1 cellular context compared by ENCODE assay signal in the genomic region with DNA sequence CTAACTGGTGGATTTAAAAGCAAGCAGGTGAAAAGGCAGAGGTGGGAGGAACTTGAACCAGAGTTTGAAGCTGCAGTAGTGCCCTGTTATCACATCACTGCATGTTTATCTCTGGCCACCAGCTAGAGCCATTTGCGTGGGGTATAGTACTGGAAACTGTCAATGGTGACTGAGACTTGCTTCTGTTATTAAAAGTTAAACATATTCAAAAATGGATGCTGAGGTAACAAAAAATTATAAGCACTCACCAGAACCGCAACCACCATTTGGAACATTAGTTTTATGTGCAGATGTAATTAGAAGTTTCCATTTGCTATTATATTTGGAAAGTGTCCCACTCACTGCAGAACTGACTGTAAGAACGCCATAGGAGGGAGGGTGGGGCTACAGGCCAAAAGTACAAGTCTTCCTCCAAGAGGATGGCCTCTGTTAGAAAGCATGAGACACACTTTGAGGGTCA.
TF ChIP-seq lines count a peak whose summit lies in the region.

No MANE protein-coding gene starts in this region.

TF ChIP-seq in K562, 482 proteins besides CTCF, POLR2A, EP300 and RAD21 (continued from another document and continues in another):
- TF ChIP-seq, protein P1, sequence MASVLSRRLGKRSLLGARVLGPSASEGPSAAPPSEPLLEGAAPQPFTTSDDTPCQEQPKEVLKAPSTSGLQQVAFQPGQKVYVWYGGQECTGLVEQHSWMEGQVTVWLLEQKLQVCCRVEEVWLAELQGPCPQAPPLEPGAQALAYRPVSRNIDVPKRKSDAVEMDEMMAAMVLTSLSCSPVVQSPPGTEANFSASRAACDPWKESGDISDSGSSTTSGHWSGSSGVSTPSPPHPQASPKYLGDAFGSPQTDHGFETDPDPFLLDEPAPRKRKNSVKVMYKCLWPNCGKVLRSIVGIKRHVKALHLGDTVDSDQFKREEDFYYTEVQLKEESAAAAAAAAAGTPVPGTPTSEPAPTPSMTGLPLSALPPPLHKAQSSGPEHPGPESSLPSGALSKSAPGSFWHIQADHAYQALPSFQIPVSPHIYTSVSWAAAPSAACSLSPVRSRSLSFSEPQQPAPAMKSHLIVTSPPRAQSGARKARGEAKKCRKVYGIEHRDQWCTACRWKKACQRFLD (CRISPR knock-in tag; IDR thresholded peaks at IDR 0.05) = peak; percentile 76; the same call in 1 of the 2 replicates
- TF ChIP-seq ZNF561 (CRISPR knock-in tag; conservative IDR thresholded peaks at IDR 0.05) (no peak), ZFP1 (CRISPR knock-in tag; IDR thresholded peaks at IDR 0.05) (no peak), HNRNPK (IDR thresholded peaks at IDR 0.05; ENCODE audit: low read depth, low read length, poor library complexity, severe bottlenecking) (no peak), HMG20A (CRISPR knock-in tag; conservative IDR thresholded peaks at IDR 0.05) (no peak), ZNF174 (CRISPR knock-in tag; IDR thresholded peaks at IDR 0.05) (no peak), IFI16 (CRISPR knock-in tag; IDR thresholded peaks at IDR 0.05) (no peak), THRAP3 (IDR thresholded peaks at IDR 0.05; ENCODE audit: borderline replicate concordance) (no peak), TAL1 (IDR thresholded peaks at IDR 0.05) (peak; percentile 95), ARID1B (IDR thresholded peaks at IDR 0.05) (peak; percentile 98), TCF7 (IDR thresholded peaks at IDR 0.05; ENCODE audit: borderline replicate concordance) (peak; percentile 44; the same call in 1 of the 2 replicates), ETV6 (IDR thresholded peaks at IDR 0.05; ENCODE audit: borderline replicate concordance in 1 of 2, low read depth in 2 of 2, low read length in 1 of 2) (no peak; a peak in 1 of 4 replicates), ETV6 (CRISPR knock-in tag; IDR thresholded peaks at IDR 0.05; ENCODE audit: borderline replicate concordance) (no peak), RB1 (IDR thresholded peaks at IDR 0.05; ENCODE audit: low read depth) (no peak), ZNF175 (CRISPR knock-in tag; IDR thresholded peaks at IDR 0.05; ENCODE audit: low read depth) (no peak), BRD9 (IDR thresholded peaks at IDR 0.05; ENCODE audit: low read depth, partially characterized antibody) (no peak), ZNF780A (CRISPR knock-in tag; IDR thresholded peaks at IDR 0.05) (no peak)
- TF ChIP-seq, protein P2, sequence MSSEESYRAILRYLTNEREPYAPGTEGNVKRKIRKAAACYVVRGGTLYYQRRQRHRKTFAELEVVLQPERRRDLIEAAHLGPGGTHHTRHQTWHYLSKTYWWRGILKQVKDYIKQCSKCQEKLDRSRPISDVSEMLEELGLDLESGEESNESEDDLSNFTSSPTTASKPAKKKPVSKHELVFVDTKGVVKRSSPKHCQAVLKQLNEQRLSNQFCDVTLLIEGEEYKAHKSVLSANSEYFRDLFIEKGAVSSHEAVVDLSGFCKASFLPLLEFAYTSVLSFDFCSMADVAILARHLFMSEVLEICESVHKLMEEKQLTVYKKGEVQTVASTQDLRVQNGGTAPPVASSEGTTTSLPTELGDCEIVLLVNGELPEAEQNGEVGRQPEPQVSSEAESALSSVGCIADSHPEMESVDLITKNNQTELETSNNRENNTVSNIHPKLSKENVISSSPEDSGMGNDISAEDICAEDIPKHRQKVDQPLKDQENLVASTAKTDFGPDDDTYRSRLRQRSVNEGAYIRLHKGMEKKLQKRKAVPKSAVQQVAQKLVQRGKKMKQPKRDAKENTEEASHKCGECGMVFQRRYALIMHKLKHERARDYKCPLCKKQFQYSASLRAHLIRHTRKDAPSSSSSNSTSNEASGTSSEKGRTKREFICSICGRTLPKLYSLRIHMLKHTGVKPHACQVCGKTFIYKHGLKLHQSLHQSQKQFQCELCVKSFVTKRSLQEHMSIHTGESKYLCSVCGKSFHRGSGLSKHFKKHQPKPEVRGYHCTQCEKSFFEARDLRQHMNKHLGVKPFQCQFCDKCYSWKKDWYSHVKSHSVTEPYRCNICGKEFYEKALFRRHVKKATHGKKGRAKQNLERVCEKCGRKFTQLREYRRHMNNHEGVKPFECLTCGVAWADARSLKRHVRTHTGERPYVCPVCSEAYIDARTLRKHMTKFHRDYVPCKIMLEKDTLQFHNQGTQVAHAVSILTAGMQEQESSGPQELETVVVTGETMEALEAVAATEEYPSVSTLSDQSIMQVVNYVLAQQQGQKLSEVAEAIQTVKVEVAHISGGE (CRISPR knock-in tag; IDR thresholded peaks at IDR 0.05) = peak in 1 of 3 experiments; percentile 24; a peak in 1 of 6 replicates
- TF ChIP-seq, protein P3, sequence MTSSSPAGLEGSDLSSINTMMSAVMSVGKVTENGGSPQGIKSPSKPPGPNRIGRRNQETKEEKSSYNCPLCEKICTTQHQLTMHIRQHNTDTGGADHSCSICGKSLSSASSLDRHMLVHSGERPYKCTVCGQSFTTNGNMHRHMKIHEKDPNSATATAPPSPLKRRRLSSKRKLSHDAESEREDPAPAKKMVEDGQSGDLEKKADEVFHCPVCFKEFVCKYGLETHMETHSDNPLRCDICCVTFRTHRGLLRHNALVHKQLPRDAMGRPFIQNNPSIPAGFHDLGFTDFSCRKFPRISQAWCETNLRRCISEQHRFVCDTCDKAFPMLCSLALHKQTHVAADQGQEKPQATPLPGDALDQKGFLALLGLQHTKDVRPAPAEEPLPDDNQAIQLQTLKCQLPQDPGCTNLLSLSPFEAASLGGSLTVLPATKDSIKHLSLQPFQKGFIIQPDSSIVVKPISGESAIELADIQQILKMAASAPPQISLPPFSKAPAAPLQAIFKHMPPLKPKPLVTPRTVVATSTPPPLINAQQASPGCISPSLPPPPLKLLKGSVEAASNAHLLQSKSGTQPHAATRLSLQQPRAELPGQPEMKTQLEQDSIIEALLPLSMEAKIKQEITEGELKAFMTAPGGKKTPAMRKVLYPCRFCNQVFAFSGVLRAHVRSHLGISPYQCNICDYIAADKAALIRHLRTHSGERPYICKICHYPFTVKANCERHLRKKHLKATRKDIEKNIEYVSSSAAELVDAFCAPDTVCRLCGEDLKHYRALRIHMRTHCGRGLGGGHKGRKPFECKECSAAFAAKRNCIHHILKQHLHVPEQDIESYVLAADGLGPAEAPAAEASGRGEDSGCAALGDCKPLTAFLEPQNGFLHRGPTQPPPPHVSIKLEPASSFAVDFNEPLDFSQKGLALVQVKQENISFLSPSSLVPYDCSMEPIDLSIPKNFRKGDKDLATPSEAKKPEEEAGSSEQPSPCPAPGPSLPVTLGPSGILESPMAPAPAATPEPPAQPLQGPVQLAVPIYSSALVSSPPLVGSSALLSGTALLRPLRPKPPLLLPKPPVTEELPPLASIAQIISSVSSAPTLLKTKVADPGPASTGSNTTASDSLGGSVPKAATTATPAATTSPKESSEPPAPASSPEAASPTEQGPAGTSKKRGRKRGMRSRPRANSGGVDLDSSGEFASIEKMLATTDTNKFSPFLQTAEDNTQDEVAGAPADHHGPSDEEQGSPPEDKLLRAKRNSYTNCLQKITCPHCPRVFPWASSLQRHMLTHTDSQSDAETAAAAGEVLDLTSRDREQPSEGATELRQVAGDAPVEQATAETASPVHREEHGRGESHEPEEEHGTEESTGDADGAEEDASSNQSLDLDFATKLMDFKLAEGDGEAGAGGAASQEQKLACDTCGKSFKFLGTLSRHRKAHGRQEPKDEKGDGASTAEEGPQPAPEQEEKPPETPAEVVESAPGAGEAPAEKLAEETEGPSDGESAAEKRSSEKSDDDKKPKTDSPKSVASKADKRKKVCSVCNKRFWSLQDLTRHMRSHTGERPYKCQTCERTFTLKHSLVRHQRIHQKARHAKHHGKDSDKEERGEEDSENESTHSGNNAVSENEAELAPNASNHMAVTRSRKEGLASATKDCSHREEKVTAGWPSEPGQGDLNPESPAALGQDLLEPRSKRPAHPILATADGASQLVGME (CRISPR knock-in tag; IDR thresholded peaks at IDR 0.05) = no peak
- TF ChIP-seq, protein P4, sequence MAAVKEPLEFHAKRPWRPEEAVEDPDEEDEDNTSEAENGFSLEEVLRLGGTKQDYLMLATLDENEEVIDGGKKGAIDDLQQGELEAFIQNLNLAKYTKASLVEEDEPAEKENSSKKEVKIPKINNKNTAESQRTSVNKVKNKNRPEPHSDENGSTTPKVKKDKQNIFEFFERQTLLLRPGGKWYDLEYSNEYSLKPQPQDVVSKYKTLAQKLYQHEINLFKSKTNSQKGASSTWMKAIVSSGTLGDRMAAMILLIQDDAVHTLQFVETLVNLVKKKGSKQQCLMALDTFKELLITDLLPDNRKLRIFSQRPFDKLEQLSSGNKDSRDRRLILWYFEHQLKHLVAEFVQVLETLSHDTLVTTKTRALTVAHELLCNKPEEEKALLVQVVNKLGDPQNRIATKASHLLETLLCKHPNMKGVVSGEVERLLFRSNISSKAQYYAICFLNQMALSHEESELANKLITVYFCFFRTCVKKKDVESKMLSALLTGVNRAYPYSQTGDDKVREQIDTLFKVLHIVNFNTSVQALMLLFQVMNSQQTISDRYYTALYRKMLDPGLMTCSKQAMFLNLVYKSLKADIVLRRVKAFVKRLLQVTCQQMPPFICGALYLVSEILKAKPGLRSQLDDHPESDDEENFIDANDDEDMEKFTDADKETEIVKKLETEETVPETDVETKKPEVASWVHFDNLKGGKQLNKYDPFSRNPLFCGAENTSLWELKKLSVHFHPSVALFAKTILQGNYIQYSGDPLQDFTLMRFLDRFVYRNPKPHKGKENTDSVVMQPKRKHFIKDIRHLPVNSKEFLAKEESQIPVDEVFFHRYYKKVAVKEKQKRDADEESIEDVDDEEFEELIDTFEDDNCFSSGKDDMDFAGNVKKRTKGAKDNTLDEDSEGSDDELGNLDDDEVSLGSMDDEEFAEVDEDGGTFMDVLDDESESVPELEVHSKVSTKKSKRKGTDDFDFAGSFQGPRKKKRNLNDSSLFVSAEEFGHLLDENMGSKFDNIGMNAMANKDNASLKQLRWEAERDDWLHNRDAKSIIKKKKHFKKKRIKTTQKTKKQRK (IDR thresholded peaks at IDR 0.05; ENCODE audit: borderline replicate concordance, low read depth, low read length) = no peak
- TF ChIP-seq, protein P5, sequence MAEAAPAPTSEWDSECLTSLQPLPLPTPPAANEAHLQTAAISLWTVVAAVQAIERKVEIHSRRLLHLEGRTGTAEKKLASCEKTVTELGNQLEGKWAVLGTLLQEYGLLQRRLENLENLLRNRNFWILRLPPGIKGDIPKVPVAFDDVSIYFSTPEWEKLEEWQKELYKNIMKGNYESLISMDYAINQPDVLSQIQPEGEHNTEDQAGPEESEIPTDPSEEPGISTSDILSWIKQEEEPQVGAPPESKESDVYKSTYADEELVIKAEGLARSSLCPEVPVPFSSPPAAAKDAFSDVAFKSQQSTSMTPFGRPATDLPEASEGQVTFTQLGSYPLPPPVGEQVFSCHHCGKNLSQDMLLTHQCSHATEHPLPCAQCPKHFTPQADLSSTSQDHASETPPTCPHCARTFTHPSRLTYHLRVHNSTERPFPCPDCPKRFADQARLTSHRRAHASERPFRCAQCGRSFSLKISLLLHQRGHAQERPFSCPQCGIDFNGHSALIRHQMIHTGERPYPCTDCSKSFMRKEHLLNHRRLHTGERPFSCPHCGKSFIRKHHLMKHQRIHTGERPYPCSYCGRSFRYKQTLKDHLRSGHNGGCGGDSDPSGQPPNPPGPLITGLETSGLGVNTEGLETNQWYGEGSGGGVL (CRISPR knock-in tag; IDR thresholded peaks at IDR 0.05) = no peak
- TF ChIP-seq, protein P6, sequence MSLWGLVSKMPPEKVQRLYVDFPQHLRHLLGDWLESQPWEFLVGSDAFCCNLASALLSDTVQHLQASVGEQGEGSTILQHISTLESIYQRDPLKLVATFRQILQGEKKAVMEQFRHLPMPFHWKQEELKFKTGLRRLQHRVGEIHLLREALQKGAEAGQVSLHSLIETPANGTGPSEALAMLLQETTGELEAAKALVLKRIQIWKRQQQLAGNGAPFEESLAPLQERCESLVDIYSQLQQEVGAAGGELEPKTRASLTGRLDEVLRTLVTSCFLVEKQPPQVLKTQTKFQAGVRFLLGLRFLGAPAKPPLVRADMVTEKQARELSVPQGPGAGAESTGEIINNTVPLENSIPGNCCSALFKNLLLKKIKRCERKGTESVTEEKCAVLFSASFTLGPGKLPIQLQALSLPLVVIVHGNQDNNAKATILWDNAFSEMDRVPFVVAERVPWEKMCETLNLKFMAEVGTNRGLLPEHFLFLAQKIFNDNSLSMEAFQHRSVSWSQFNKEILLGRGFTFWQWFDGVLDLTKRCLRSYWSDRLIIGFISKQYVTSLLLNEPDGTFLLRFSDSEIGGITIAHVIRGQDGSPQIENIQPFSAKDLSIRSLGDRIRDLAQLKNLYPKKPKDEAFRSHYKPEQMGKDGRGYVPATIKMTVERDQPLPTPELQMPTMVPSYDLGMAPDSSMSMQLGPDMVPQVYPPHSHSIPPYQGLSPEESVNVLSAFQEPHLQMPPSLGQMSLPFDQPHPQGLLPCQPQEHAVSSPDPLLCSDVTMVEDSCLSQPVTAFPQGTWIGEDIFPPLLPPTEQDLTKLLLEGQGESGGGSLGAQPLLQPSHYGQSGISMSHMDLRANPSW (CRISPR knock-in tag; IDR thresholded peaks at IDR 0.05) = no peak
- TF ChIP-seq, protein P7, sequence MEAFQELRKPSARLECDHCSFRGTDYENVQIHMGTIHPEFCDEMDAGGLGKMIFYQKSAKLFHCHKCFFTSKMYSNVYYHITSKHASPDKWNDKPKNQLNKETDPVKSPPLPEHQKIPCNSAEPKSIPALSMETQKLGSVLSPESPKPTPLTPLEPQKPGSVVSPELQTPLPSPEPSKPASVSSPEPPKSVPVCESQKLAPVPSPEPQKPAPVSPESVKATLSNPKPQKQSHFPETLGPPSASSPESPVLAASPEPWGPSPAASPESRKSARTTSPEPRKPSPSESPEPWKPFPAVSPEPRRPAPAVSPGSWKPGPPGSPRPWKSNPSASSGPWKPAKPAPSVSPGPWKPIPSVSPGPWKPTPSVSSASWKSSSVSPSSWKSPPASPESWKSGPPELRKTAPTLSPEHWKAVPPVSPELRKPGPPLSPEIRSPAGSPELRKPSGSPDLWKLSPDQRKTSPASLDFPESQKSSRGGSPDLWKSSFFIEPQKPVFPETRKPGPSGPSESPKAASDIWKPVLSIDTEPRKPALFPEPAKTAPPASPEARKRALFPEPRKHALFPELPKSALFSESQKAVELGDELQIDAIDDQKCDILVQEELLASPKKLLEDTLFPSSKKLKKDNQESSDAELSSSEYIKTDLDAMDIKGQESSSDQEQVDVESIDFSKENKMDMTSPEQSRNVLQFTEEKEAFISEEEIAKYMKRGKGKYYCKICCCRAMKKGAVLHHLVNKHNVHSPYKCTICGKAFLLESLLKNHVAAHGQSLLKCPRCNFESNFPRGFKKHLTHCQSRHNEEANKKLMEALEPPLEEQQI (IDR thresholded peaks at IDR 0.05) = peak; percentile 70; the same call in 1 of the 2 replicates
- TF ChIP-seq, protein P8, sequence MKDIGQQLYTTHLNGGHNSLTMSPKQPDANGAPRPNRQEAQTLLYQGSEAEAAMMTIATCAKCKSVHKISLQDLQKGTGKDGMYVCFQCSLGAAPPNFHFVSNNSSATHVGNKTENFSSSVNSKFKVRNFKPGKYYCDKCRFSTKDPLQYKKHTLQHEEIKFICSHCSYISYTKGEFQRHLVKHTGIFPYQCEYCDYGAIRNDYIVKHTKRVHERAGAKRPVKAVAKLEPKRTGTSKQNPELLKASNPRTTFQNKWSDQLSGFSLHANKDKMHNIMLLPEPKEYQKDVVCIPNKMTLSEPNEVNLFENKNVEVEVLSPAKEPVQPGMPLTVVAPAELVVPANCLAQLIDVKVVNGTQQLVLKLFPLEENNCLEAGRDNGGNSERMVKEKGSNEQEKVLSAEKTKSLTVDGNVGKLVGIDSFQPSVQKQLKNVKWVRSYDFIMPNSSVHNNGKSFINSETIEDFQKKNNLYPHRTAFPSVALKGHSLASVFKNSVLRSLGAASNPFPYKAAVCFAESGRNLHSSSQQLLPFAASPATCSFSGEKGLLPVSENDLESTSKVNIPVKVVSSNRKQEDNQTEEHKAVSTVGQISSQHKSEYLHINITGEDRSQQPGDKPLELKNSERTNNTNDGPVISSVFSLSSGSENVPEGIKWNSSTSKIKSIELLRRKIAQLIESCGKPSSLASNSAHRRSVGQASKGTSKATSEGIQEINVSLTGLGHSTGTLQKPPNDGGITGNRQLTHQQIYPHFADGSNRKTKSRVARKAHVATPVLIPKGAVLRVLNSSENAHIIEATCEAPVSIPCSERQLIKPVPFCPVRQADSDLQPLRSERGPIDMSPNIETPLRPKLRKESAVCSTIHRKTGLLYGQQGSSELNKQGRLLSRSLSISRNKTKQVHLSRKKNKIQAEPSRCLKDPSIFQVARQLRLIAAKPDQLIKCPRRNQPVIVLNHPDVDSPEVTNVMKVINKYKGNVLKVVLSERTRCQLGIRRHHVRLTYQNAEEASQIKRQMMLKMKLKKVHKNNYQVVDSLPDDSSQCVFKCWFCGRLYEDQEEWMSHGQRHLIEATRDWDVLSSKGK (CRISPR knock-in tag; IDR thresholded peaks at IDR 0.05) = no peak
